ENCODE assay signal across 2 cellular contexts in the genomic region with DNA sequence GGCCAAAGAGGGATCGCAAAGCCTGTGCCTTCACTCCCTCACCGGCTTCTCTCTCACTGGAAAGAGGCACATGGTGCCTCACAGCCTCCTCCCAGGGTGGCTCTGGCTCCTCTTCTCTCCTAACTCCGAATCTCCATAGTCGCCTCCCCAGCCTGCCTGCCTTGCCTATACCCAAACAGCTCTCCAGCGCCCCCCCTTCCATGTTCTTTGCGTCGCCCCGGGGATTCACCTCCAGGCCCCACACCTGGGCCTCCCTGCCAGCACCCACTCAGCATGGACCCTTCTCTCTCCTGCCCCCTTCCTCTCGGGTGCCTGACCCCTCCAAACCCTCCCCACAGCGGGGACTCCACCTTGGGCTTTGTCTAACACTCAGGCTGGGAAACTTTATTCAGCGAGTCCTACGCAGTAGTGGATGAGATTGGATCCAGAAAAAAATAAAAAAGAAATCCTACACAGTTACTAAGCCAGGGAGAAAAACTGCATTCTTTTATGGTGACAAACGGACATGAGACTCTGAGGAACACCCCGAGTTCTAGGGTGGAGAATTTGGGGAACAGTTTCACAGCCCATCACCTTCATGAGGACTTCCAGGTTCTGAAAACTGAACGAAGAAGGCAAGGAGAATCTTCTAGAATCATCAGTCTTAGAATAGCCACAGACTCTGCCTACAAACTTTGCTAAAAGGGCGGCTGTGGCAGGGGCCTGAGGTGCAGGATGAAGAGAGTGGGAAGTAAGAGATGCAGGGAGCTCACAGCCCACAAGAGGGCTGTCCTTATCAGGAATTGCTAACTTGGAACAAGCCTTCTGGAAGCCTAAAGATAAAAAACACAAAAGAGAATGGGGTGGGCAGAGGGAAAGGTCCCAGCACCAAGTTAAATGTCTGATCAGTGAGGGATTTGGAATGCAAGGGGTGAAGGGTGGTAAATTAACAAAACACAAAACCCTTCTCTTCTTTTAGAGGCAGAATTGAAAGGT.
TF ChIP-seq lines count a peak whose summit lies in the region.

No MANE protein-coding gene starts in this region.

TF ChIP-seq in HCT116, 20 proteins besides CTCF, POLR2A, EP300 and RAD21 (continued from another document):
- TF ChIP-seq, protein P1, sequence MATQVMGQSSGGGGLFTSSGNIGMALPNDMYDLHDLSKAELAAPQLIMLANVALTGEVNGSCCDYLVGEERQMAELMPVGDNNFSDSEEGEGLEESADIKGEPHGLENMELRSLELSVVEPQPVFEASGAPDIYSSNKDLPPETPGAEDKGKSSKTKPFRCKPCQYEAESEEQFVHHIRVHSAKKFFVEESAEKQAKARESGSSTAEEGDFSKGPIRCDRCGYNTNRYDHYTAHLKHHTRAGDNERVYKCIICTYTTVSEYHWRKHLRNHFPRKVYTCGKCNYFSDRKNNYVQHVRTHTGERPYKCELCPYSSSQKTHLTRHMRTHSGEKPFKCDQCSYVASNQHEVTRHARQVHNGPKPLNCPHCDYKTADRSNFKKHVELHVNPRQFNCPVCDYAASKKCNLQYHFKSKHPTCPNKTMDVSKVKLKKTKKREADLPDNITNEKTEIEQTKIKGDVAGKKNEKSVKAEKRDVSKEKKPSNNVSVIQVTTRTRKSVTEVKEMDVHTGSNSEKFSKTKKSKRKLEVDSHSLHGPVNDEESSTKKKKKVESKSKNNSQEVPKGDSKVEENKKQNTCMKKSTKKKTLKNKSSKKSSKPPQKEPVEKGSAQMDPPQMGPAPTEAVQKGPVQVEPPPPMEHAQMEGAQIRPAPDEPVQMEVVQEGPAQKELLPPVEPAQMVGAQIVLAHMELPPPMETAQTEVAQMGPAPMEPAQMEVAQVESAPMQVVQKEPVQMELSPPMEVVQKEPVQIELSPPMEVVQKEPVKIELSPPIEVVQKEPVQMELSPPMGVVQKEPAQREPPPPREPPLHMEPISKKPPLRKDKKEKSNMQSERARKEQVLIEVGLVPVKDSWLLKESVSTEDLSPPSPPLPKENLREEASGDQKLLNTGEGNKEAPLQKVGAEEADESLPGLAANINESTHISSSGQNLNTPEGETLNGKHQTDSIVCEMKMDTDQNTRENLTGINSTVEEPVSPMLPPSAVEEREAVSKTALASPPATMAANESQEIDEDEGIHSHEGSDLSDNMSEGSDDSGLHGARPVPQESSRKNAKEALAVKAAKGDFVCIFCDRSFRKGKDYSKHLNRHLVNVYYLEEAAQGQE (IDR thresholded peaks at IDR 0.05; ENCODE audit: low read depth): no peak
- TF ChIP-seq TCF7L2 (IDR thresholded peaks at IDR 0.05; ENCODE audit: borderline replicate concordance, extremely low read depth, insufficient read depth, insufficient read length) (no peak), JUND (IDR thresholded peaks at IDR 0.05) (no peak), FOSL1 (IDR thresholded peaks at IDR 0.05; ENCODE audit: low read depth) (no peak), EGR1 (IDR thresholded peaks at IDR 0.05; ENCODE audit: low read depth) (no peak), CBX3 (IDR thresholded peaks at IDR 0.05; ENCODE audit: low read depth) (no peak)

TF ChIP-seq in liver, 16 proteins besides CTCF, POLR2A, EP300 and RAD21 (continued from another document):
- TF ChIP-seq HNF4G (IDR thresholded peaks at IDR 0.05) (no peak), TAF1 (conservative IDR thresholded peaks at IDR 0.05) (no peak), HNF4A (conservative IDR thresholded peaks at IDR 0.05) (no peak), FOXA2 (IDR thresholded peaks at IDR 0.05) (no peak), GABPA (IDR thresholded peaks at IDR 0.05 in 1 of 2, conservative IDR thresholded peaks at IDR 0.05 in 1 of 2) (no peak)
- TF ChIP-seq, protein P2, sequence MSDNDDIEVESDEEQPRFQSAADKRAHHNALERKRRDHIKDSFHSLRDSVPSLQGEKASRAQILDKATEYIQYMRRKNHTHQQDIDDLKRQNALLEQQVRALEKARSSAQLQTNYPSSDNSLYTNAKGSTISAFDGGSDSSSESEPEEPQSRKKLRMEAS (IDR thresholded peaks at IDR 0.05): no peak
- TF ChIP-seq, protein P3, sequence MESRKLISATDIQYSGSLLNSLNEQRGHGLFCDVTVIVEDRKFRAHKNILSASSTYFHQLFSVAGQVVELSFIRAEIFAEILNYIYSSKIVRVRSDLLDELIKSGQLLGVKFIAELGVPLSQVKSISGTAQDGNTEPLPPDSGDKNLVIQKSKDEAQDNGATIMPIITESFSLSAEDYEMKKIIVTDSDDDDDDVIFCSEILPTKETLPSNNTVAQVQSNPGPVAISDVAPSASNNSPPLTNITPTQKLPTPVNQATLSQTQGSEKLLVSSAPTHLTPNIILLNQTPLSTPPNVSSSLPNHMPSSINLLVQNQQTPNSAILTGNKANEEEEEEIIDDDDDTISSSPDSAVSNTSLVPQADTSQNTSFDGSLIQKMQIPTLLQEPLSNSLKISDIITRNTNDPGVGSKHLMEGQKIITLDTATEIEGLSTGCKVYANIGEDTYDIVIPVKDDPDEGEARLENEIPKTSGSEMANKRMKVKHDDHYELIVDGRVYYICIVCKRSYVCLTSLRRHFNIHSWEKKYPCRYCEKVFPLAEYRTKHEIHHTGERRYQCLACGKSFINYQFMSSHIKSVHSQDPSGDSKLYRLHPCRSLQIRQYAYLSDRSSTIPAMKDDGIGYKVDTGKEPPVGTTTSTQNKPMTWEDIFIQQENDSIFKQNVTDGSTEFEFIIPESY (IDR thresholded peaks at IDR 0.05): no peak
- TF ChIP-seq, protein P1 (IDR thresholded peaks at IDR 0.05): no peak
- TF ChIP-seq, protein P4, sequence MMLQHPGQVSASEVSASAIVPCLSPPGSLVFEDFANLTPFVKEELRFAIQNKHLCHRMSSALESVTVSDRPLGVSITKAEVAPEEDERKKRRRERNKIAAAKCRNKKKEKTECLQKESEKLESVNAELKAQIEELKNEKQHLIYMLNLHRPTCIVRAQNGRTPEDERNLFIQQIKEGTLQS (IDR thresholded peaks at IDR 0.05): no peak
